8 cellular contexts compared by ENCODE assay signal in genomic region chr13:20566424-20566916, GRCh38.
DNase-seq lines count a peak whose midpoint lies in the region; ATAC-seq and TF ChIP-seq lines count a peak whose summit lies in the region.

No MANE protein-coding gene starts in this region.

- H3K27ac ChIP-seq in 22Rv1 (peak overlapping the region; percentile 94), skin epidermis (peak overlapping the region; percentile 69 to 97 (median 92))

- ATAC-seq in HG02938 (IDR thresholded peaks at IDR 0.05; ENCODE audit: unreplicated experiment), result peak; percentile 18

- DNase-seq in GM04503 (ENCODE audit: low read depth) (peak; percentile 31), NCI-H510A treated with DMSO at 0.1 percent for 48 hours (lab: John Stamatoyannopoulos, UW) (peak; percentile 77), amniotic stem cell (lab: John Stamatoyannopoulos, UW) (peak; percentile 32), OCI-M2 (lab: John Stamatoyannopoulos, UW; ENCODE audit: unreplicated experiment) (no peak)

- no peak for TF ChIP-seq CTCF in 22Rv1 (IDR thresholded peaks at IDR 0.05)

- H3K4me3 ChIP-seq in iPS-11a (ENCODE audit: low read depth, low read length) (peak overlapping the region; percentile 76), skin epidermis (peak overlapping the region; percentile 56 to 77 (median 67))
